Comparison of ENCODE assay signal across 23 cellular contexts in genomic region chr3:64873400-64873799, GRCh38.
"Had no signal": no experiment of that assay in that cellular context is flagged by ENCODE, and none has a peak within 500 bp of the region (broad histone marks: within the 10 kb centered on the region; RNA-seq: fewer than 3 reads in every experiment).

No MANE protein-coding gene starts in this region.

- H3K4me3 ChIP-seq: gastrocnemius medialis, heart right ventricle, left ventricle myocardium inferior, right atrium auricular region, suprapubic skin had no signal

- H3K27me3 ChIP-seq: gastrocnemius medialis, heart right ventricle, right atrium auricular region, suprapubic skin had no signal

- H3K9me3 ChIP-seq: gastrocnemius medialis, suprapubic skin had no signal

- H3K27ac Mint-ChIP-seq: activated CD8-positive, alpha-beta T cell treated with anti-CD3 and anti-CD28 coated beads for 36 hours; activated naive CD8-positive, alpha-beta T cell; activated T-cell treated with anti-CD3 and anti-CD28 coated beads, Interleukin-2, amount 50 U/mL, for 72 hours; effector memory CD8-positive, alpha-beta T cell; natural killer cell; WTC11 had no signal

- H3K27ac ChIP-seq: gastrocnemius medialis, heart right ventricle, left ventricle myocardium inferior, right atrium auricular region, suprapubic skin had no signal

- H3K36me3 Mint-ChIP-seq: activated naive CD8-positive, alpha-beta T cell; natural killer cell; WTC11 had no signal

- H3K4me1 ChIP-seq: right atrium auricular region, suprapubic skin had no signal

- FAIRE-seq: islet of Langerhans, TTC549 had no signal

- ATAC-seq: activated CD8-positive, alpha-beta T cell treated with anti-CD3 and anti-CD28 coated beads for 36 hours; activated T-cell treated with anti-CD3 and anti-CD28 coated beads, Interleukin-2, amount 50 U/mL, for 72 hours; effector memory CD8-positive, alpha-beta T cell; gastrocnemius medialis; heart right ventricle; natural killer cell; WTC11 had no signal

- DNase-seq: activated CD4-positive, alpha-beta T cell treated with anti-CD3 and anti-CD28 coated beads for 48 hours; activated CD8-positive, alpha-beta memory T cell treated with anti-CD3 and anti-CD28 coated beads, Interleukin-2, amount 50 U/mL, for 4 hours; activated CD8-positive, alpha-beta T cell treated with anti-CD3 and anti-CD28 coated beads for 36 hours; activated gamma-delta T cell treated with Interleukin-2 at 50 U/mL for 16 hours; activated T-cell treated with anti-CD3 and anti-CD28 coated beads, Interleukin-2, amount 50 U/mL, for 72 hours; dermis blood vessel endothelial cell; effector memory CD8-positive, alpha-beta T cell; gastrocnemius medialis; heart right ventricle; left ventricle myocardium inferior; natural killer cell; occipital lobe; stimulated activated CD4-positive, alpha-beta T cell treated with anti-CD3 and anti-CD28 coated beads, Interleukin-4, amount 100 ng/mL, for 24 hours; stimulated activated naive CD4-positive, alpha-beta T cell treated with Interleukin-2 at 50 U/mL for 16 hours; SW 1271; trophoblast cell had no signal

- H3K4me1 Mint-ChIP-seq: natural killer cell, WTC11 had no signal

- H3K36me3 ChIP-seq: gastrocnemius medialis, left ventricle myocardium inferior, right atrium auricular region, suprapubic skin had no signal

- H3K4me3 Mint-ChIP-seq: activated CD8-positive, alpha-beta T cell treated with anti-CD3 and anti-CD28 coated beads for 36 hours; activated naive CD8-positive, alpha-beta T cell; activated T-cell treated with anti-CD3 and anti-CD28 coated beads, Interleukin-2, amount 50 U/mL, for 72 hours; effector memory CD8-positive, alpha-beta T cell; natural killer cell; WTC11 had no signal

- H3K27me3 Mint-ChIP-seq: activated CD8-positive, alpha-beta T cell treated with anti-CD3 and anti-CD28 coated beads for 36 hours; activated naive CD8-positive, alpha-beta T cell; effector memory CD8-positive, alpha-beta T cell; progenitor cell of endocrine pancreas had no signal
